ENCODE assay signal across 30 cellular contexts in genomic region chr7:134601459-134601858, GRCh38. TPM values are rescaled to one million over a fixed set of nuclear protein-coding genes. Genes with fewer than 3 reads are reported as not detected.
"Had no signal": no experiment of that assay in that cellular context is flagged by ENCODE, and none has a peak within 500 bp of the region (broad histone marks: within the 10 kb centered on the region; RNA-seq: fewer than 3 reads in every experiment).

No MANE protein-coding gene starts in this region.

- H3K36me3 ChIP-seq: breast epithelium, Peyer's patch, SJCRH30, WERI-Rb-1 had no signal

- H3K4me3 ChIP-seq: breast epithelium, Peyer's patch, SJCRH30 had no signal

- H3K4me2 ChIP-seq: SK-N-SH had no signal

- H3K27ac Mint-ChIP-seq: activated CD8-positive, alpha-beta T cell treated with anti-CD3 and anti-CD28 coated beads, Interleukin-2, amount 10 ng/mL, durations not matched to agents 7 days and 5 days; activated naive CD4-positive, alpha-beta T cell treated with anti-CD3 and anti-CD28 coated beads, Interleukin-2, amount 50 U/mL, for 24 hours; activated T-helper 1 cell treated with anti-CD3 and anti-CD28 coated beads, Interleukin-12 subunit alpha, Interleukin-12 subunit beta, Interleukin-2, Interleukin-4 antibody, amounts not matched to agents 30 ng/mL and 10 ng/mL and 1 ng/mL, durations not matched to agents 14 hours and 24 hours and 36 hours had no signal

- H3K9me3 Mint-ChIP-seq: activated naive CD4-positive, alpha-beta T cell treated with anti-CD3 and anti-CD28 coated beads, Interleukin-2, amount 50 U/mL, for 24 hours had no signal

- H3K4me1 ChIP-seq: breast epithelium, Peyer's patch had no signal

- DNase-seq: activated CD4-positive, alpha-beta T cell treated with anti-CD3 and anti-CD28 coated beads for 4 hours; activated CD8-positive, alpha-beta memory T cell treated with anti-CD3 and anti-CD28 coated beads, Interleukin-2, amount 50 U/mL, for 48 hours; activated CD8-positive, alpha-beta T cell treated with anti-CD3 and anti-CD28 coated beads, Interleukin-2, amount 10 ng/mL, durations not matched to agents 7 days and 5 days; activated effector memory CD4-positive, alpha-beta T cell treated with Interleukin-2 at 50 U/mL for 16 hours; activated naive CD4-positive, alpha-beta T cell; activated T-cell treated with anti-CD3 and anti-CD28 coated beads, Interleukin-2, amount 50 U/mL, for 1 hour; aorta; caudate nucleus; Kasumi-1; NCI-H1048; NCI-H146; NCI-H187 treated with DMSO at 0.1 percent for 48 hours; NCI-H2081 treated with DMSO at 0.1 percent for 48 hours; NCI-H2227 treated with DMSO at 0.1 percent for 48 hours; NCI-H446 treated with DMSO at 0.1 percent for 48 hours; NCI-H524 treated with DMSO at 0.1 percent for 48 hours; NCI-H82; Peyer's patch; Right ventricle myocardium superior; SJCRH30; SK-N-SH; T-helper 1 cell; WERI-Rb-1 had no signal

- ATAC-seq: activated CD4-positive, CD25-positive, alpha-beta regulatory T cell treated with anti-CD3 and anti-CD28 coated beads, Interleukin-2, amount 50 U/mL, for 24 hours; activated CD8-positive, alpha-beta T cell treated with anti-CD3 and anti-CD28 coated beads, Interleukin-2, amount 10 ng/mL, durations not matched to agents 7 days and 5 days had no signal

- H3K9ac ChIP-seq: SK-N-SH had no signal

- H3K27me3 ChIP-seq: breast epithelium, Peyer's patch, SJCRH30 had no signal

- H3K9me3 ChIP-seq: breast epithelium, Peyer's patch, SJCRH30 had no signal

- H3K27ac ChIP-seq: breast epithelium, Peyer's patch, RWPE1, SJCRH30, WERI-Rb-1 had no signal

- H3K4me3 Mint-ChIP-seq: activated CD8-positive, alpha-beta T cell treated with anti-CD3 and anti-CD28 coated beads, Interleukin-2, amount 10 ng/mL, durations not matched to agents 7 days and 5 days; activated naive CD4-positive, alpha-beta T cell treated with anti-CD3 and anti-CD28 coated beads, Interleukin-2, amount 50 U/mL, for 24 hours; activated T-helper 1 cell treated with anti-CD3 and anti-CD28 coated beads, Interleukin-12 subunit alpha, Interleukin-12 subunit beta, Interleukin-2, Interleukin-4 antibody, amounts not matched to agents 30 ng/mL and 10 ng/mL and 1 ng/mL, durations not matched to agents 14 hours and 24 hours and 36 hours had no signal

RNA-seq across cellular contexts. Expression of gene AKR1B15, which starts 52.5 kb away (rescaled TPM):
- total RNA-seq: activated CD8-positive, alpha-beta T cell treated with anti-CD3 and anti-CD28 coated beads, Interleukin-2, amount 10 ng/mL, durations not matched to agents 7 days and 5 days; activated T-helper 1 cell treated with anti-CD3 and anti-CD28 coated beads, Interleukin-12 subunit alpha, Interleukin-12 subunit beta, Interleukin-2, Interleukin-4 antibody, amounts not matched to agents 30 ng/mL and 10 ng/mL and 1 ng/mL, durations not matched to agents 14 hours and 24 hours and 36 hours; cerebellum; Right ventricle myocardium superior; SJCRH30; T-helper 2 cell treated with Interferon-gamma antibody and Interleukin-4, amounts not matched to agents 100 ng/mL and 5 ng/mL, for 36 hours had no signal
